ENCODE assay signal across 17 cellular contexts in genomic region chr16:63702981-63703590, GRCh38.
A peak's percentile ranks its signal among the peaks of the same experiment; 100 is the strongest.
DNase-seq lines count a peak whose midpoint lies in the region; ATAC-seq and TF ChIP-seq lines count a peak whose summit lies in the region.
"Had no signal": no experiment of that assay in that cellular context is flagged by ENCODE, and none has a peak within 500 bp of the region (broad histone marks: within the 10 kb centered on the region; RNA-seq: fewer than 3 reads in every experiment).

No MANE protein-coding gene starts in this region.

- 0 out of 2 replicates have a peak, but pooled peaks cover 9% of the 10 kb centered on the region for H3K9me3 Mint-ChIP-seq in WTC11

- no peaks in the 10 kb centered on the region for H3K27me3 Mint-ChIP-seq in WTC11 (ENCODE audit: low read depth)
- H3K27me3 Mint-ChIP-seq: CD4-positive, alpha-beta memory T cell; naive B cell; stimulated activated naive CD8-positive, alpha-beta T cell treated with anti-CD3 and anti-CD28 coated beads, Interleukin-15, amount 100 ng/mL, for 72 hours had no signal

- no peak overlapping the region for H3K27ac ChIP-seq in heart right ventricle
- H3K27ac ChIP-seq in aorta (ENCODE audit: low read depth in 1 of 2, low read length in 2 of 2) = no peak overlapping the region
- H3K27ac ChIP-seq: vagina had no signal

- H3K4me3 ChIP-seq in heart right ventricle = no peak overlapping the region
- H3K4me3 ChIP-seq in kidney epithelial cell (ENCODE audit: low read depth, low read length) = no peak overlapping the region
- H3K4me3 ChIP-seq in aorta (ENCODE audit: low read length in 2 of 2) = no peak overlapping the region
- H3K4me3 ChIP-seq: vagina had no signal

- DNase-seq in Right ventricle myocardium inferior (ENCODE audit: missing footprints) (peak; percentile 45), heart right ventricle (no peak), WTC11 (ENCODE audit: low spot score) (peak; percentile 45), kidney epithelial cell (ENCODE audit: low read depth) (peak; percentile 37), aorta (no peak), NCI-H446 treated with DMSO at 0.1 percent for 48 hours (lab: John Stamatoyannopoulos, UW) (no peak)
- DNase-seq: activated CD4-positive, CD25-positive, alpha-beta regulatory T cell treated with anti-CD3 and anti-CD28 coated beads, Interleukin-2, amount 50 U/mL, for 72 hours; activated effector memory CD4-positive, alpha-beta T cell treated with anti-CD3 and anti-CD28 coated beads, Interleukin-2, amount 50 U/mL, for 16 hours; CD4-positive, alpha-beta memory T cell; naive B cell; stimulated activated naive CD8-positive, alpha-beta T cell treated with anti-CD3 and anti-CD28 coated beads, Interleukin-15, amount 100 ng/mL, for 72 hours; SW 1271 had no signal

- POLR2A ChIA-PET in WTC11 (lab: Charles Lee) = no interaction called here

- H3K4me1 ChIP-seq in heart right ventricle (no peaks in the 10 kb centered on the region), aorta (ENCODE audit: control insufficient read depth in 1 of 2, insufficient read depth in 2 of 2, low read length in 2 of 2) (no peaks in the 10 kb centered on the region)
- H3K4me1 ChIP-seq: vagina had no signal

- no peaks in the 10 kb centered on the region for H3K27me3 ChIP-seq in heart right ventricle
- no peaks in the 10 kb centered on the region for H3K27me3 ChIP-seq in kidney epithelial cell (ENCODE audit: control insufficient read depth, insufficient read depth, low read length)
- no peaks in the 10 kb centered on the region for H3K27me3 ChIP-seq in aorta (ENCODE audit: control insufficient read depth in 1 of 2, insufficient read depth in 2 of 2, low read length in 1 of 2)
- H3K27me3 ChIP-seq: vagina had no signal

- H3K36me3 ChIP-seq in heart right ventricle (no peaks in the 10 kb centered on the region), kidney epithelial cell (ENCODE audit: control insufficient read depth, insufficient read depth, low read length) (no peaks in the 10 kb centered on the region), aorta (ENCODE audit: control insufficient read depth in 1 of 2, insufficient read depth in 2 of 2, low read length in 1 of 2) (no peaks in the 10 kb centered on the region)
- H3K36me3 ChIP-seq: vagina had no signal

- peaks cover 7% of the 10 kb centered on the region for H3K4me1 Mint-ChIP-seq in WTC11
- H3K4me1 Mint-ChIP-seq: CD4-positive, alpha-beta memory T cell; naive B cell; stimulated activated naive CD8-positive, alpha-beta T cell treated with anti-CD3 and anti-CD28 coated beads, Interleukin-15, amount 100 ng/mL, for 72 hours had no signal

- no peaks in the 10 kb centered on the region for H3K9me3 ChIP-seq in heart right ventricle
- no peaks in the 10 kb centered on the region for H3K9me3 ChIP-seq in aorta (ENCODE audit: control insufficient read depth, low read length)
- H3K9me3 ChIP-seq: vagina had no signal

- H3K27ac Mint-ChIP-seq in WTC11 = no peak overlapping the region
- H3K27ac Mint-ChIP-seq: CD4-positive, alpha-beta memory T cell; naive B cell; stimulated activated naive CD8-positive, alpha-beta T cell treated with anti-CD3 and anti-CD28 coated beads, Interleukin-15, amount 100 ng/mL, for 72 hours had no signal

- no peaks in the 10 kb centered on the region for H3K36me3 Mint-ChIP-seq in WTC11
- H3K36me3 Mint-ChIP-seq: CD4-positive, alpha-beta memory T cell; naive B cell had no signal

- ATAC-seq in Right ventricle myocardium inferior (no peak), heart right ventricle (no peak), WTC11 (peak; percentile 97), aorta (ENCODE audit: low FRiP score) (peak; percentile 22), HG03460 (IDR thresholded peaks at IDR 0.05; ENCODE audit: unreplicated experiment) (no peak), GM21526 (IDR thresholded peaks at IDR 0.05; ENCODE audit: low FRiP score, unreplicated experiment) (no peak)
- ATAC-seq: esophagus mucosa; HCT116; stimulated activated naive CD8-positive, alpha-beta T cell treated with anti-CD3 and anti-CD28 coated beads, Interleukin-15, amount 100 ng/mL, for 72 hours had no signal

- WGBS in heart right ventricle, 2 donors = 49 to 57% methylated on average over 11 of the region's 11 CpGs
- 46 to 53% methylated on average over 11 of the region's 11 CpGs for WGBS in aorta, 2 donors

- no peak for TF ChIP-seq CTCF in heart right ventricle (IDR thresholded peaks at IDR 0.05)
- TF ChIP-seq CTCF in WTC11 (IDR thresholded peaks at IDR 0.05) = no peak
- peak; percentile 38 for TF ChIP-seq CTCF in kidney epithelial cell (IDR thresholded peaks at IDR 0.05; ENCODE audit: insufficient read depth, low read length, poor library complexity, severe bottlenecking)

- H3K4me3 Mint-ChIP-seq in WTC11 = no peak overlapping the region
- H3K4me3 Mint-ChIP-seq: CD4-positive, alpha-beta memory T cell; naive B cell; stimulated activated naive CD8-positive, alpha-beta T cell treated with anti-CD3 and anti-CD28 coated beads, Interleukin-15, amount 100 ng/mL, for 72 hours had no signal

- intact Hi-C loops in Right ventricle myocardium inferior (cut with DNase I) = no loop called here
- intact Hi-C loops in heart right ventricle (cut with DNase I) = no loop called here
- intact Hi-C loops in aorta (cut with DNase I) = no loop called here

- CTCF ChIA-PET in WTC11 (lab: Charles Lee) = interaction anchor here (0.8 to 1.4 kb wide), 2 partner anchors 10 to 349 kb away, joined by 3 to 4 read pairs; no protein-coding TSS in a partner anchor

TF ChIP-seq in WTC11, 78 proteins besides CTCF, POLR2A, EP300 and RAD21:
- TF ChIP-seq ZNF263 (CRISPR knock-in tag; IDR thresholded peaks at IDR 0.05; ENCODE audit: low read depth) (no peak), EMX1 (CRISPR knock-in tag; IDR thresholded peaks at IDR 0.05) (no peak), ESRRA (CRISPR knock-in tag; IDR thresholded peaks at IDR 0.05; ENCODE audit: borderline replicate concordance) (no peak), FOXP4 (CRISPR knock-in tag; IDR thresholded peaks at IDR 0.05) (no peak), GTF2I (CRISPR knock-in tag; conservative IDR thresholded peaks at IDR 0.05) (no peak), ZNF232 (CRISPR knock-in tag; IDR thresholded peaks at IDR 0.05) (no peak), GRHL2 (CRISPR knock-in tag; IDR thresholded peaks at IDR 0.05; ENCODE audit: insufficient replicate concordance, severe bottlenecking) (no peak), CREM (CRISPR knock-in tag; IDR thresholded peaks at IDR 0.05) (no peak), ERG (CRISPR knock-in tag; IDR thresholded peaks at IDR 0.05) (no peak)

Comparison
In these comparisons a context has a peak if more than half of its experiments do, and no peak if none do; other contexts are left out.
1. DNase-seq: peak in Right ventricle myocardium inferior (single experiment), WTC11 (single experiment) and kidney epithelial cell (single experiment); none in heart right ventricle (0 of 2), aorta (0 of 2) and NCI-H446 treated with DMSO at 0.1 percent for 48 hours (single experiment).
2. ATAC-seq: peak in WTC11 (single experiment) and aorta (single experiment); none in Right ventricle myocardium inferior (single experiment), heart right ventricle (0 of 8), HG03460 (single experiment) and GM21526 (single experiment).